Comparison of ENCODE assay signal across 10 cellular contexts in genomic region chr14:28264306-28264705, GRCh38.
"Had no signal": no experiment of that assay in that cellular context is flagged by ENCODE, and none has a peak within 500 bp of the region (broad histone marks: within the 10 kb centered on the region; RNA-seq: fewer than 3 reads in every experiment).

No MANE protein-coding gene starts in this region.

- H3K4me3 ChIP-seq: adrenal gland, sigmoid colon had no signal

- ATAC-seq: stimulated activated naive CD8-positive, alpha-beta T cell treated with anti-CD3 and anti-CD28 coated beads, Interleukin-15, Interleukin-2, amounts not matched to agents 100 U/mL and 50 U/mL, for 24 hours; T-helper 17 cell; WTC11 had no signal

- H3K27ac ChIP-seq: adrenal gland, sigmoid colon had no signal

- DNase-seq: activated CD4-positive, alpha-beta T cell treated with anti-CD3 and anti-CD28 coated beads for 48 hours; activated CD8-positive, alpha-beta memory T cell treated with anti-CD3 and anti-CD28 coated beads for 24 hours; activated naive CD4-positive, alpha-beta T cell treated with Interleukin-2 at 50 U/mL for 16 hours; adrenal gland; sigmoid colon; stimulated activated CD4-positive, alpha-beta T cell treated with anti-CD3 and anti-CD28 coated beads, Interleukin-2, amount 100 ng/mL, for 48 hours; stimulated activated CD8-positive, alpha-beta memory T cell treated with anti-CD3 and anti-CD28 coated beads, Interleukin-4, amount 100 ng/mL, for 48 hours; stimulated activated naive CD8-positive, alpha-beta T cell treated with anti-CD3 and anti-CD28 coated beads, Interleukin-15, Interleukin-2, amounts not matched to agents 100 U/mL and 50 U/mL, for 24 hours; T-helper 17 cell had no signal
